Comparison of ENCODE assay signal across 21 cellular contexts in the genomic region with DNA sequence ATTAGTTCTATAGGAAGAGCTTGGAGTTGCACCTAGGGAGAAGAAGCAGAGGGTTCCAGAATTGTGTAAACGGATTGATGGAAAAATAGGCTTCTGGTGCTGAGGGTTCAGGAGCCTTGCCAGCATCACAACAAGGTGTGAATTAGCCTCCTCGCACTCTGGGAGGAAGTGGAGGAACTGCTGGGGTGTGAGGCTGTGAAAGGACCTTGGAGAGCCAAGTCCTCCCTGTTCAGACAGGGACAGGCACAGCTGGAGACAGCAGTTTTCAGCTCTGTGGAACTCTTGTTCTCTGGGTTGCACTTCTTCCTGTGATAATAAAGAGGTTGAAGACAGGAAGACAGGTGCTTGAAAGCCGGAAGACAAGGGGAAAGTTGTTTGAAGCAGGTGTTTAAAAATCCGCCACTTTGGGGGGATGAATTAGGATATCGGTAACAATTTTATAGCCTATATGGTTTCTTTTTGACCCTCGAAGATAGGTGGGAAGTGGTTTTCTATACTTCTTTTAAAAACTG. TPM values are rescaled to one million over a fixed set of nuclear protein-coding genes. Genes with fewer than 3 reads are reported as not detected.
DNase-seq lines count a peak whose midpoint lies in the region; ATAC-seq and TF ChIP-seq lines count a peak whose summit lies in the region.
"Had no signal": no experiment of that assay in that cellular context is flagged by ENCODE, and none has a peak within 500 bp of the region (broad histone marks: within the 10 kb centered on the region; RNA-seq: fewer than 3 reads in every experiment).

No MANE protein-coding gene starts in this region.

- no peak for ATAC-seq in CD4-positive, alpha-beta T cell (ENCODE audit: poor library complexity)
- ATAC-seq in stimulated activated naive CD8-positive, alpha-beta T cell treated with anti-CD3 and anti-CD28 coated beads, Interleukin-15, amount 100 ng/mL, for 72 hours, result no peak
- ATAC-seq in HG02870 (IDR thresholded peaks at IDR 0.05; ENCODE audit: unreplicated experiment), result no peak
- ATAC-seq: Right ventricle myocardium inferior had no signal

- H3K4me3 Mint-ChIP-seq in CD4-positive, alpha-beta T cell, result peak overlapping the region; percentile 58
- H3K4me3 Mint-ChIP-seq in endodermal cell (no peak overlapping the region), progenitor cell of endocrine pancreas (ENCODE audit: low read depth) (no peak overlapping the region)
- H3K4me3 Mint-ChIP-seq in stimulated activated naive CD8-positive, alpha-beta T cell treated with anti-CD3 and anti-CD28 coated beads, Interleukin-15, amount 100 ng/mL, for 72 hours, result no peak overlapping the region

- no peak for TF ChIP-seq CTCF in CD4-positive, alpha-beta T cell (IDR thresholded peaks at IDR 0.05)
- no peak for TF ChIP-seq CTCF in endodermal cell (conservative IDR thresholded peaks at IDR 0.05)
- no peak for TF ChIP-seq CTCF in progenitor cell of endocrine pancreas (IDR thresholded peaks at IDR 0.05; ENCODE audit: unreplicated experiment)

- no peak overlapping the region for H3K27ac ChIP-seq in CD4-positive, alpha-beta T cell (ENCODE audit: low read depth, low read length)
- H3K27ac ChIP-seq in endodermal cell (ENCODE audit: low read depth, low read length), result no peak overlapping the region
- H3K27ac ChIP-seq: KMS-11, SJSA1 had no signal

- H3K9me3 ChIP-seq in CD4-positive, alpha-beta T cell (ENCODE audit: control insufficient read depth, low read length), result no peaks in the 10 kb centered on the region
- no peaks in the 10 kb centered on the region for H3K9me3 ChIP-seq in endodermal cell (ENCODE audit: control insufficient read depth, low read length)
- H3K9me3 ChIP-seq: BE2C, SJSA1 had no signal

- H3K27me3 ChIP-seq in CD4-positive, alpha-beta T cell (ENCODE audit: control insufficient read depth, insufficient read depth, low read length), result no peaks in the 10 kb centered on the region
- no peaks in the 10 kb centered on the region for H3K27me3 ChIP-seq in endodermal cell (ENCODE audit: control insufficient read depth, insufficient read depth, low read length, poor library complexity, severe bottlenecking)
- H3K27me3 ChIP-seq: BE2C, SJSA1 had no signal

- intact Hi-C loops in CD4-positive, alpha-beta T cell (cut with DNase I, micrococcal nuclease), result no loop called here
- intact Hi-C loops in cardiac septum (cut with DNase I), result no loop called here

- H3K4me3 ChIP-seq in Jurkat, Clone E6-1 (ENCODE audit: low read length), result no peak overlapping the region
- no peak overlapping the region for H3K4me3 ChIP-seq in endodermal cell (ENCODE audit: low read length)
- H3K4me3 ChIP-seq: SJSA1 had no signal

- peak overlapping the region; percentile 48 for H3K27ac Mint-ChIP-seq in CD4-positive, alpha-beta T cell
- no peak overlapping the region for H3K27ac Mint-ChIP-seq in endodermal cell
- peak overlapping the region; percentile 68 for H3K27ac Mint-ChIP-seq in progenitor cell of endocrine pancreas
- H3K27ac Mint-ChIP-seq in stimulated activated naive CD8-positive, alpha-beta T cell treated with anti-CD3 and anti-CD28 coated beads, Interleukin-15, amount 100 ng/mL, for 72 hours, result peak overlapping the region in 1 of 2 donors; percentile 52
- H3K27ac Mint-ChIP-seq: CD4-positive, CD25-positive, alpha-beta regulatory T cell had no signal

- no peaks in the 10 kb centered on the region for H3K36me3 Mint-ChIP-seq in CD4-positive, alpha-beta T cell (ENCODE audit: low read depth)
- H3K36me3 Mint-ChIP-seq in endodermal cell (ENCODE audit: low read depth) (peaks cover 32% of the 10 kb centered on the region), progenitor cell of endocrine pancreas (ENCODE audit: insufficient read depth) (peaks cover 24% of the 10 kb centered on the region)
- H3K36me3 Mint-ChIP-seq: CD4-positive, CD25-positive, alpha-beta regulatory T cell had no signal

- peaks cover 39% of the 10 kb centered on the region for H3K36me3 ChIP-seq in endodermal cell (ENCODE audit: control insufficient read depth, insufficient read depth, low read length)
- H3K36me3 ChIP-seq: BE2C had no signal

- no peak for DNase-seq in CD4-positive, alpha-beta T cell
- DNase-seq in Jurkat, Clone E6-1 (ENCODE audit: low read depth, low spot score), result peak; percentile 55
- DNase-seq in endodermal cell, result peak; percentile 88
- no peak for DNase-seq in progenitor cell of endocrine pancreas (ENCODE audit: low spot score, unreplicated experiment)
- DNase-seq in cardiac septum (ENCODE audit: low spot score), result no peak
- DNase-seq in stimulated activated naive CD8-positive, alpha-beta T cell treated with anti-CD3 and anti-CD28 coated beads, Interleukin-15, amount 100 ng/mL, for 72 hours, result no peak
- no peak for DNase-seq in COR-L47 (lab: John Stamatoyannopoulos, UW)
- DNase-seq: BE2C; CD4-positive, CD25-positive, alpha-beta regulatory T cell; DMS153; NCI-H1105; NCI-H146; NCI-H2029; NCI-H2227 treated with DMSO at 0.1 percent for 48 hours; NCI-H510A; OCI-M1 had no signal

- H3K27me3 Mint-ChIP-seq in CD4-positive, alpha-beta T cell, result peaks cover 3% of the 10 kb centered on the region
- no peaks in the 10 kb centered on the region for H3K27me3 Mint-ChIP-seq in endodermal cell (ENCODE audit: insufficient read depth)
- no peaks in the 10 kb centered on the region for H3K27me3 Mint-ChIP-seq in progenitor cell of endocrine pancreas
- peaks cover 29% of the 10 kb centered on the region for H3K27me3 Mint-ChIP-seq in stimulated activated naive CD8-positive, alpha-beta T cell treated with anti-CD3 and anti-CD28 coated beads, Interleukin-15, amount 100 ng/mL, for 72 hours
- H3K27me3 Mint-ChIP-seq: CD4-positive, CD25-positive, alpha-beta regulatory T cell had no signal

- POLR2A ChIA-PET in CD4-positive, alpha-beta T cell (lab: Charles Lee), result no interaction called here

- peaks cover 14% of the 10 kb centered on the region for H3K4me1 ChIP-seq in endodermal cell (ENCODE audit: control insufficient read depth, insufficient read depth, low read length)

- no peaks in the 10 kb centered on the region for H3K9me3 Mint-ChIP-seq in CD4-positive, alpha-beta T cell
- H3K9me3 Mint-ChIP-seq in endodermal cell (peaks cover 2% of the 10 kb centered on the region), progenitor cell of endocrine pancreas (ENCODE audit: low read depth) (peaks cover 4% of the 10 kb centered on the region)
- no peaks in the 10 kb centered on the region for H3K9me3 Mint-ChIP-seq in stimulated activated naive CD8-positive, alpha-beta T cell treated with anti-CD3 and anti-CD28 coated beads, Interleukin-15, amount 100 ng/mL, for 72 hours

- WGBS in endodermal cell (ENCODE audit: insufficient coverage in 1 of 2, insufficient read length in 1 of 2), 2 experiments, result 75 to 89% methylated on average over 5 to 6 of the region's 6 CpGs

- H3K4me1 Mint-ChIP-seq in CD4-positive, alpha-beta T cell (ENCODE audit: low read depth), result peaks cover 8% of the 10 kb centered on the region
- H3K4me1 Mint-ChIP-seq in endodermal cell (peaks cover 60% of the 10 kb centered on the region), progenitor cell of endocrine pancreas (ENCODE audit: low read depth) (peaks cover 21% of the 10 kb centered on the region)
- H3K4me1 Mint-ChIP-seq in stimulated activated naive CD8-positive, alpha-beta T cell treated with anti-CD3 and anti-CD28 coated beads, Interleukin-15, amount 100 ng/mL, for 72 hours, result no peaks in the 10 kb centered on the region

- CTCF ChIA-PET in CD4-positive, alpha-beta T cell (lab: Charles Lee), result no interaction called here

- no peak overlapping the region for H3K9ac ChIP-seq in endodermal cell (ENCODE audit: extremely low read depth, low read length, poor library complexity, severe bottlenecking)
- H3K9ac ChIP-seq: KMS-11 had no signal

RNA-seq across cellular contexts. Expression of a gene that starts 22.6 kb away (rescaled TPM):
- total RNA-seq in CD4-positive, alpha-beta T cell, result 1 to 10 TPM; 2.7 TPM
- polyA plus RNA-seq in Jurkat, Clone E6-1 (2012; ENCODE audit: insufficient read depth, insufficient read length), result 17.3 TPM
- total RNA-seq in endodermal cell, result 100 to 1,000 TPM; 117 to 139 TPM
- polyA plus RNA-seq in endodermal cell (2013, experiment 1 of 2), result 39.1 TPM
- polyA plus RNA-seq in endodermal cell (2013, experiment 2 of 2), result 33.2 TPM
- 202 and 228 TPM in 2 replicates for total RNA-seq in progenitor cell of endocrine pancreas
- 2.9 TPM for total RNA-seq in cardiac septum
- total RNA-seq: G401 had no signal

Comparison
In these comparisons a context has a peak if more than half of its experiments do, and no peak if none do; other contexts are left out.
1. DNase-seq: peak in Jurkat, Clone E6-1 (single experiment) and endodermal cell (single experiment); none in CD4-positive, alpha-beta T cell (0 of 10), progenitor cell of endocrine pancreas (single experiment), cardiac septum (single experiment), stimulated activated naive CD8-positive, alpha-beta T cell treated with anti-CD3 and anti-CD28 coated beads, Interleukin-15, amount 100 ng/mL, for 72 hours (0 of 2) and COR-L47 (single experiment).
2. RNA of a gene that starts 22.6 kb away (total RNA-seq): 202 to 228 TPM in progenitor cell of endocrine pancreas and 117 to 139 TPM in endodermal cell; 2.9 TPM in cardiac septum (single experiment) and 2.7 TPM in CD4-positive, alpha-beta T cell; every median in the first group is over 10 times any median in the second.